ENCODE assay signal across 23 cellular contexts in genomic region chr7:70135656-70136055, GRCh38.
DNase-seq lines count a peak whose midpoint lies in the region; ATAC-seq, FAIRE-seq and TF ChIP-seq lines count a peak whose summit lies in the region.
"Had no signal": no experiment of that assay in that cellular context is flagged by ENCODE, and none has a peak within 500 bp of the region (broad histone marks: within the 10 kb centered on the region; RNA-seq: fewer than 3 reads in every experiment).

No MANE protein-coding gene starts in this region.

- in situ Hi-C loops in transverse colon (cut with MboI; ENCODE audit: low pct_ligation_motif_present in 1 of 4, low pct_unique_long_range_greater_than_20kb in 1 of 4, low sequenced_read_pairs in 3 of 4): no loop called here

- TF ChIP-seq EP300 in transverse colon (IDR thresholded peaks at IDR 0.05; ENCODE audit: low read depth): no peak

- no peak overlapping the region for H3K4me3 ChIP-seq in transverse colon
- H3K4me3 ChIP-seq in small intestine (ENCODE audit: low read depth in 1 of 2, low read length in 2 of 2): no peak overlapping the region
- H3K4me3 ChIP-seq: A549, Peyer's patch, SK-N-MC had no signal

- no peak for FAIRE-seq in small intestine (lab: Jason Lieb, UNC)
- FAIRE-seq: A549, GM19239 had no signal

- no peak for TF ChIP-seq CTCF in transverse colon (IDR thresholded peaks at IDR 0.05)

- ATAC-seq in GM21360 (IDR thresholded peaks at IDR 0.05; ENCODE audit: unreplicated experiment): no peak
- ATAC-seq: A549 had no signal

- intact Hi-C loops in transverse colon (cut with DNase I; ENCODE audit: low total_unique reads): no loop called here

- no peak for TF ChIP-seq POLR2A in transverse colon (IDR thresholded peaks at IDR 0.05)

- no peaks in the 10 kb centered on the region for H3K27me3 ChIP-seq in transverse colon
- H3K27me3 ChIP-seq in small intestine (ENCODE audit: control insufficient read depth in 2 of 2, insufficient read depth in 2 of 2, low read length in 2 of 2): no peaks in the 10 kb centered on the region
- H3K27me3 ChIP-seq: Peyer's patch had no signal

- H3K9me3 ChIP-seq in transverse colon (no peaks in the 10 kb centered on the region), small intestine (ENCODE audit: control insufficient read depth, low read depth) (no peaks in the 10 kb centered on the region)
- H3K9me3 ChIP-seq: A549, Peyer's patch had no signal

- H3K4me1 ChIP-seq in transverse colon (no peaks in the 10 kb centered on the region), small intestine (ENCODE audit: control insufficient read depth in 2 of 2, insufficient read depth in 1 of 2, low read depth in 1 of 2, low read length in 1 of 2) (peaks cover 0 to 4% of the 10 kb centered on the region in 2 donors)
- H3K4me1 ChIP-seq: A549, Peyer's patch had no signal

- H3K36me3 ChIP-seq in transverse colon (no peaks in the 10 kb centered on the region), small intestine (ENCODE audit: control insufficient read depth in 2 of 2, insufficient read depth in 2 of 2, low read length in 2 of 2) (no peaks in the 10 kb centered on the region)
- H3K36me3 ChIP-seq: Peyer's patch had no signal

- DNase-seq in NCI-H1694 (lab: John Stamatoyannopoulos, UW): peak; percentile 88
- peak; percentile 53 for DNase-seq in NCI-H524 treated with DMSO at 0.1 percent for 48 hours (lab: John Stamatoyannopoulos, UW)
- peak; percentile 51 for DNase-seq in inferior parietal cortex (ENCODE audit: extremely low spot score)
- no peak for DNase-seq in transverse colon
- no peak for DNase-seq in small intestine
- DNase-seq in glomerular visceral epithelial cell (ENCODE audit: extremely low spot score): no peak
- DNase-seq: AML-193; C1 segment of cervical spinal cord; CD4-positive, alpha-beta memory T cell; DMS153; DND-41; NCI-H1048; NCI-H1417; NCI-H187; NCI-H2081 treated with DMSO at 0.1 percent for 48 hours; NCI-H526 treated with DMSO at 0.1 percent for 48 hours; OCI-M1; Peyer's patch; SIG-M5 had no signal

- WGBS in transverse colon (ENCODE audit: low coverage in 1 of 2), 2 donors: 92 to 94% methylated on average over 3 of the region's 3 CpGs
- 89 to 92% (median 92%) methylated on average over 3 of the region's 3 CpGs for WGBS in small intestine, 3 donors

- H3K27ac ChIP-seq in transverse colon (no peak overlapping the region), small intestine (ENCODE audit: low read depth in 1 of 2, low read length in 1 of 2) (no peak overlapping the region)
- H3K27ac ChIP-seq: A549, Peyer's patch, SK-N-MC had no signal

Comparison
In these comparisons a context has a peak if more than half of its experiments do, and no peak if none do; other contexts are left out.
1. DNase-seq: peak in NCI-H1694 (single experiment), NCI-H524 treated with DMSO at 0.1 percent for 48 hours (single experiment) and inferior parietal cortex (single experiment); none in transverse colon (single experiment), small intestine (single experiment) and glomerular visceral epithelial cell (single experiment).